Comparison of ENCODE assay signal across 19 cellular contexts in genomic region chr7:45119550-45119949, GRCh38. TPM values are rescaled to one million over a fixed set of nuclear protein-coding genes. Genes with fewer than 3 reads are reported as not detected.
DNase-seq lines count a peak whose midpoint lies in the region; ATAC-seq and TF ChIP-seq lines count a peak whose summit lies in the region.
"Had no signal": no experiment of that assay in that cellular context is flagged by ENCODE, and none has a peak within 500 bp of the region (broad histone marks: within the 10 kb centered on the region; RNA-seq: fewer than 3 reads in every experiment).

No MANE protein-coding gene starts in this region.

- H3K4me1 ChIP-seq in BE2C = no peaks in the 10 kb centered on the region

- intact Hi-C loops in left colon (cut with DNase I, micrococcal nuclease) = loop anchor here in 1 of 2 donors (10.0 kb wide), 1 partner anchor 135 kb away; no protein-coding TSS in a partner anchor

- H3K27me3 Mint-ChIP-seq in stimulated activated naive CD8-positive, alpha-beta T cell treated with anti-CD3 and anti-CD28 coated beads, Interleukin-15, amount 100 ng/mL, for 72 hours = peaks cover under 1% of the 10 kb centered on the region
- H3K27me3 Mint-ChIP-seq: IgD-negative memory B cell had no signal

- H3K27me3 ChIP-seq in BE2C = no peaks in the 10 kb centered on the region

- H3K4me3 Mint-ChIP-seq in stimulated activated naive CD8-positive, alpha-beta T cell treated with anti-CD3 and anti-CD28 coated beads, Interleukin-15, amount 100 ng/mL, for 72 hours = no peak overlapping the region
- H3K4me3 Mint-ChIP-seq: CD4-positive, alpha-beta T cell; HFFc6; IgD-negative memory B cell had no signal

- ATAC-seq in stimulated activated naive CD8-positive, alpha-beta T cell treated with anti-CD3 and anti-CD28 coated beads, Interleukin-15, amount 100 ng/mL, for 72 hours = peak; percentile 3
- ATAC-seq in stimulated activated naive CD8-positive, alpha-beta T cell treated with anti-CD3 and anti-CD28 coated beads, Interleukin-15, Interleukin-2, amounts not matched to agents 100 U/mL and 50 U/mL, for 24 hours = no peak
- no peak for ATAC-seq in left colon
- ATAC-seq: HCT116 had no signal

- H3K9me3 Mint-ChIP-seq in stimulated activated naive CD8-positive, alpha-beta T cell treated with anti-CD3 and anti-CD28 coated beads, Interleukin-15, amount 100 ng/mL, for 72 hours = no peaks in the 10 kb centered on the region
- H3K9me3 Mint-ChIP-seq: CD4-positive, alpha-beta T cell; HFFc6; IgD-negative memory B cell had no signal

- peak overlapping the region in 1 of 2 donors; percentile 12 for H3K27ac Mint-ChIP-seq in stimulated activated naive CD8-positive, alpha-beta T cell treated with anti-CD3 and anti-CD28 coated beads, Interleukin-15, amount 100 ng/mL, for 72 hours
- H3K27ac Mint-ChIP-seq: CD4-positive, alpha-beta T cell; HFFc6 had no signal

- H3K4me1 Mint-ChIP-seq in stimulated activated naive CD8-positive, alpha-beta T cell treated with anti-CD3 and anti-CD28 coated beads, Interleukin-15, amount 100 ng/mL, for 72 hours = peaks cover 24% of the 10 kb centered on the region

- H3K9me3 ChIP-seq in BE2C = no peaks in the 10 kb centered on the region

- TF ChIP-seq CTCF in BE2C (IDR thresholded peaks at IDR 0.05; ENCODE audit: low read depth, low read length) = no peak

- no peak overlapping the region for H3K4me3 ChIP-seq in BE2C (ENCODE audit: low read depth, low read length)

- no peak for DNase-seq in stimulated activated naive CD8-positive, alpha-beta T cell treated with anti-CD3 and anti-CD28 coated beads, Interleukin-15, amount 100 ng/mL, for 72 hours
- DNase-seq in stimulated activated naive CD8-positive, alpha-beta T cell treated with anti-CD3 and anti-CD28 coated beads, Interleukin-15, Interleukin-2, amounts not matched to agents 100 U/mL and 50 U/mL, for 24 hours = no peak
- DNase-seq in NOMO-1 (lab: John Stamatoyannopoulos, UW; ENCODE audit: unreplicated experiment in 2 of 2) (peak; percentile 22 to 35), mesenteric fat pad (ENCODE audit: low spot score) (peak; percentile 53), glomerular visceral epithelial cell (ENCODE audit: extremely low spot score) (no peak), left colon (no peak), BE2C (no peak)
- DNase-seq: 8988T; CD4-positive, alpha-beta T cell; DMS79 treated with DMSO at 0.1 percent for 48 hours; GF-D8; GOT3; H7; HFFc6 had no signal

- H3K36me3 ChIP-seq in BE2C = no peaks in the 10 kb centered on the region

RNA-seq across cellular contexts. Expression of gene TBRG4, which starts 8.1 kb away (rescaled TPM):
- total RNA-seq in mesenteric fat pad (49.8 TPM), left colon (10 to 100 TPM; 80.9 to 88.7 TPM)
- polyA plus RNA-seq in BE2C (2012; ENCODE audit: insufficient read depth, insufficient read length, low read depth) = 221 TPM

RNA-seq across cellular contexts. Expression of gene NACAD, which starts 30.8 kb away (rescaled TPM):
- total RNA-seq in mesenteric fat pad (6.2 TPM), left colon (1 to 10 TPM in 1 of 2 donors, under 1 TPM in 1; 0.61 to 1.5 TPM)
- polyA plus RNA-seq in BE2C (2012; ENCODE audit: insufficient read depth, insufficient read length, low read depth) = 21.8 TPM
- polyA plus RNA-seq: IgD-negative memory B cell had no signal

RNA-seq across cellular contexts. Expression of gene RAMP3, which starts 38.0 kb away (rescaled TPM):
- total RNA-seq in mesenteric fat pad (49.2 TPM), left colon (1 to 10 TPM; 8.8 to 9.5 TPM)
- not detected for polyA plus RNA-seq in BE2C (2012; ENCODE audit: insufficient read depth, insufficient read length, low read depth)
- total RNA-seq: A673; CD4-positive, alpha-beta T cell; HFFc6; HT1080 had no signal
- polyA plus RNA-seq: AG04450, IgD-negative memory B cell had no signal

Comparison
In these comparisons a context has a peak if more than half of its experiments do, and no peak if none do; other contexts are left out.
1. DNase-seq: peak in NOMO-1 (2 of 2) and mesenteric fat pad (single experiment); none in stimulated activated naive CD8-positive, alpha-beta T cell treated with anti-CD3 and anti-CD28 coated beads, Interleukin-15, amount 100 ng/mL, for 72 hours (0 of 2), stimulated activated naive CD8-positive, alpha-beta T cell treated with anti-CD3 and anti-CD28 coated beads, Interleukin-15, Interleukin-2, amounts not matched to agents 100 U/mL and 50 U/mL, for 24 hours (single experiment), glomerular visceral epithelial cell (single experiment), left colon (0 of 2) and BE2C (single experiment).